Comparison of ENCODE assay signal across 1 cellular context in the genomic region with DNA sequence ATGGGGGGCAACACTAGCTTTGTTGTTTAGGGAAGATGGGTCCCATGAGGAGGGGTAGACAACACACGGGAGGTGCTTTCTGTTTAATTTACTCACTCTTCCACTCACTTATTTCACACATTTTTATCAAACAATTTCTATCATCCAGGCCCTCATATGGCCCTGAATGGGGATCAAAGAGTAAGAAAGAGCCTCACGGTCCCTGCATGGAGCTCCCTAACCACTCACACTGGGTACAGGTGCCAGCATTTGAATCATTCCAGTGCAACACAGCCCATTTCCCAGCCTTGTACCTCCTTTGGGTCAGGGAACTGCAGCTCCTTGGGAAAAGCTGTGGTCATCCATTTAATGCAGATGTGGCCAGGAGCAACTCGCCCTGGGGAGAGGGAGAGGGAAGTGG.
TF ChIP-seq lines count a peak whose summit lies in the region.

No MANE protein-coding gene starts in this region.

TF ChIP-seq in H1, 55 proteins besides CTCF, POLR2A, EP300 and RAD21 (continued from another document):
- TF ChIP-seq TBP (IDR thresholded peaks at IDR 0.05; ENCODE audit: low read depth, low read length) (no peak), SP4 (IDR thresholded peaks at IDR 0.05; ENCODE audit: low read length) (no peak), BACH1 (IDR thresholded peaks at IDR 0.05; ENCODE audit: low read length) (no peak), RBBP5 (IDR thresholded peaks at IDR 0.05; ENCODE audit: borderline replicate concordance, low read depth, low read length) (no peak), TEAD4 (IDR thresholded peaks at IDR 0.05; ENCODE audit: low read depth, low read length) (no peak), SAP30 (IDR thresholded peaks at IDR 0.05; ENCODE audit: insufficient read depth, insufficient replicate concordance, low read length) (no peak), SIN3A (conservative IDR thresholded peaks at IDR 0.05 in 1 of 2, IDR thresholded peaks at IDR 0.05 in 1 of 2; ENCODE audit: low read depth in 1 of 2, low read length in 2 of 2) (no peak)
- TF ChIP-seq, protein P1, sequence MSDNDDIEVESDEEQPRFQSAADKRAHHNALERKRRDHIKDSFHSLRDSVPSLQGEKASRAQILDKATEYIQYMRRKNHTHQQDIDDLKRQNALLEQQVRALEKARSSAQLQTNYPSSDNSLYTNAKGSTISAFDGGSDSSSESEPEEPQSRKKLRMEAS (IDR thresholded peaks at IDR 0.05), result no peak
